Comparison of ENCODE assay signal across 28 cellular contexts in genomic region chr1:22154063-22154462, GRCh38. TPM values are rescaled to one million over a fixed set of nuclear protein-coding genes. Genes with fewer than 3 reads are reported as not detected.
"Had no signal": no experiment of that assay in that cellular context is flagged by ENCODE, and none has a peak within 500 bp of the region (broad histone marks: within the 10 kb centered on the region; RNA-seq: fewer than 3 reads in every experiment).

No MANE protein-coding gene starts in this region.

- H3K27ac ChIP-seq: gastrocnemius medialis, prostate gland, sigmoid colon, stomach, thyroid gland, upper lobe of left lung had no signal

- H3K4me3 ChIP-seq: gastrocnemius medialis, prostate gland, sigmoid colon, stomach, thyroid gland, upper lobe of left lung had no signal

- H3K36me3 Mint-ChIP-seq: activated CD4-positive, alpha-beta memory T cell treated with anti-CD3 and anti-CD28 coated beads for 36 hours; natural killer cell had no signal

- H3K4me3 Mint-ChIP-seq: activated CD4-positive, alpha-beta memory T cell treated with anti-CD3 and anti-CD28 coated beads for 36 hours; activated CD4-positive, alpha-beta T cell treated with anti-CD3 and anti-CD28 coated beads, Interleukin-2, amount 10 ng/mL, durations not matched to agents 24 days and 14 days; effector memory CD8-positive, alpha-beta T cell; natural killer cell; stimulated activated naive B cell treated with anti-CD40 and anti-IgM and Interleukin-4, amounts not matched to agents 10 μg/mL and 1 μg/mL and 100 μg/mL, for 72 hours had no signal

- H3K36me3 ChIP-seq: gastrocnemius medialis, prostate gland, sigmoid colon, stomach, thyroid gland, upper lobe of left lung had no signal

- ATAC-seq: effector memory CD8-positive, alpha-beta T cell; gastrocnemius medialis; left cardiac atrium; natural killer cell; stimulated activated naive B cell treated with anti-CD40 and anti-IgM and Interleukin-4, amounts not matched to agents 10 μg/mL and 1 μg/mL and 100 μg/mL, for 72 hours had no signal

- H3K9me3 Mint-ChIP-seq: activated CD4-positive, alpha-beta memory T cell treated with anti-CD3 and anti-CD28 coated beads for 36 hours; activated CD4-positive, alpha-beta T cell treated with anti-CD3 and anti-CD28 coated beads, Interleukin-2, amount 10 ng/mL, durations not matched to agents 24 days and 14 days; effector memory CD8-positive, alpha-beta T cell; natural killer cell; stimulated activated naive B cell treated with anti-CD40 and anti-IgM and Interleukin-4, amounts not matched to agents 10 μg/mL and 1 μg/mL and 100 μg/mL, for 72 hours had no signal

- DNase-seq: activated CD4-positive, alpha-beta memory T cell treated with anti-CD3 and anti-CD28 coated beads for 36 hours; activated CD4-positive, alpha-beta T cell treated with anti-CD3 and anti-CD28 coated beads, Interleukin-2, amount 10 ng/mL, durations not matched to agents 24 days and 14 days; activated CD4-positive, CD25-positive, alpha-beta regulatory T cell treated with anti-CD3 and anti-CD28 coated beads, Interleukin-2, amount 50 U/mL, for 72 hours; activated CD8-positive, alpha-beta memory T cell treated with anti-CD3 and anti-CD28 coated beads, Interleukin-2, amount 50 U/mL, for 4 hours; activated gamma-delta T cell treated with Interleukin-2 at 50 U/mL for 16 hours; activated naive CD4-positive, alpha-beta T cell treated with anti-CD3 and anti-CD28 coated beads, Interleukin-2, amount 50 U/mL, for 16 hours; activated T-cell treated with anti-CD3 and anti-CD28 coated beads, Interleukin-2, amount 50 U/mL, for 1 hour; caudate nucleus; cortex of kidney; effector memory CD8-positive, alpha-beta T cell; erythroblast; gastrocnemius medialis; hippocampal formation; left cardiac atrium; mammary epithelial cell; midbrain; natural killer cell; retina; sigmoid colon; stimulated activated CD4-positive, alpha-beta T cell treated with anti-CD3 and anti-CD28 coated beads, Interleukin-15, amount 100 ng/mL, for 24 hours; stimulated activated CD4-positive, alpha-beta T cell treated with anti-CD3 and anti-CD28 coated beads, Interleukin-2, amount 100 ng/mL, for 24 hours; stimulated activated naive B cell treated with anti-CD40 and anti-IgM and Interleukin-4, amounts not matched to agents 10 μg/mL and 1 μg/mL and 100 μg/mL, for 72 hours; stomach; T-helper 2 cell; thyroid gland; upper lobe of left lung had no signal

- H3K27ac Mint-ChIP-seq: activated CD4-positive, alpha-beta memory T cell treated with anti-CD3 and anti-CD28 coated beads for 36 hours; activated CD4-positive, alpha-beta T cell treated with anti-CD3 and anti-CD28 coated beads, Interleukin-2, amount 10 ng/mL, durations not matched to agents 24 days and 14 days; effector memory CD8-positive, alpha-beta T cell; natural killer cell; stimulated activated naive B cell treated with anti-CD40 and anti-IgM and Interleukin-4, amounts not matched to agents 10 μg/mL and 1 μg/mL and 100 μg/mL, for 72 hours had no signal

- H3K4me1 Mint-ChIP-seq: activated CD4-positive, alpha-beta T cell treated with anti-CD3 and anti-CD28 coated beads, Interleukin-2, amount 10 ng/mL, durations not matched to agents 24 days and 14 days had no signal

- H3K27me3 ChIP-seq: sigmoid colon, thyroid gland, upper lobe of left lung had no signal

- H3K9me3 ChIP-seq: gastrocnemius medialis, prostate gland, sigmoid colon, stomach, thyroid gland, upper lobe of left lung had no signal

- H3K4me1 ChIP-seq: gastrocnemius medialis, prostate gland, sigmoid colon, stomach, thyroid gland, upper lobe of left lung had no signal

RNA-seq across cellular contexts. Expression of gene WNT4, which starts 11.2 kb away (rescaled TPM):
- total RNA-seq: activated CD4-positive, alpha-beta memory T cell treated with anti-CD3 and anti-CD28 coated beads for 36 hours; activated CD4-positive, alpha-beta T cell treated with anti-CD3 and anti-CD28 coated beads, Interleukin-2, amount 10 ng/mL, durations not matched to agents 24 days and 14 days; activated CD8-positive, alpha-beta memory T cell treated with anti-CD3 and anti-CD28 coated beads for 36 hours; natural killer cell had no signal
